ENCODE assay signal across 9 cellular contexts in the genomic region with DNA sequence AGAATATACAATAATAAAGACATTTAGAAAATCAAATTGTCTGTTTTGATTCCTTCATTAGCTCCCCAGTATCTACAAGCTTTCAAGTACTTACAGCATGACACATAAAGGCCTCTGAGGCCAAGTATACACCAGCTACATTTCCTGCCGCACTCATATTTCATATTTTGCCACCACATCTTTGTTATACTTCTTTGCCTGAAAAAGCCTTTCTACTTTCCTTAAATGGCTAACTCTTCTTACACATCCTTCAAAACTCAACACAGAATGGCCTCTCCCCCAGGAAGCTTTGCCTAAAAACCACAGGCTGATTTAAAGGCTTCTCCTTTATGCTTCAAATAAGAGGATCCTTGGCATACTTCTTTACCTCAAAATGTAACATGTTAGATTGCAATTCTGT. TPM values are rescaled to one million over a fixed set of nuclear protein-coding genes. Genes with fewer than 3 reads are reported as not detected.
DNase-seq lines count a peak whose midpoint lies in the region; ATAC-seq and TF ChIP-seq lines count a peak whose summit lies in the region.
"Had no signal": no experiment of that assay in that cellular context is flagged by ENCODE, and none has a peak within 500 bp of the region (broad histone marks: within the 10 kb centered on the region; RNA-seq: fewer than 3 reads in every experiment).

No MANE protein-coding gene starts in this region.

- POLR2A ChIA-PET in activated CD4-positive, alpha-beta memory T cell treated with anti-CD3 and anti-CD28 coated beads, Interleukin-2, amount 10 ng/mL, durations not matched to agents 7 days and 5 days (lab: Charles Lee), result interaction anchor here (0.7 to 12.5 kb wide), 28 partner anchors 7 to 632 kb away, joined by 3 to 383 read pairs (median 8); partner anchors contain the start of genes SLC39A10 and STK17B

- peaks cover 0 to 4% (median 0%) of the 10 kb centered on the region in 7 donors for H3K9me3 Mint-ChIP-seq in CD4-positive, CD25-positive, alpha-beta regulatory T cell
- no peaks in the 10 kb centered on the region for H3K9me3 Mint-ChIP-seq in activated CD4-positive, alpha-beta memory T cell treated with anti-CD3 and anti-CD28 coated beads, Interleukin-2, amount 10 ng/mL, durations not matched to agents 7 days and 5 days

- H3K4me3 Mint-ChIP-seq in CD4-positive, CD25-positive, alpha-beta regulatory T cell, result peak overlapping the region; percentile 93 to 99 (median 94)
- H3K4me3 Mint-ChIP-seq in activated CD4-positive, alpha-beta memory T cell treated with anti-CD3 and anti-CD28 coated beads, Interleukin-2, amount 10 ng/mL, durations not matched to agents 7 days and 5 days, result peak overlapping the region; percentile 94

- no peak for TF ChIP-seq CTCF in left lung (IDR thresholded peaks at IDR 0.05)

- peaks cover 13% of the 10 kb centered on the region for H3K27me3 Mint-ChIP-seq in CD4-positive, CD25-positive, alpha-beta regulatory T cell
- H3K27me3 Mint-ChIP-seq in activated CD4-positive, alpha-beta memory T cell treated with anti-CD3 and anti-CD28 coated beads, Interleukin-2, amount 10 ng/mL, durations not matched to agents 7 days and 5 days, result no peaks in the 10 kb centered on the region

- H3K36me3 ChIP-seq in CD4-positive, CD25-positive, alpha-beta regulatory T cell (ENCODE audit: control insufficient read depth, insufficient read depth, low read length), result peaks cover 33% of the 10 kb centered on the region
- H3K36me3 ChIP-seq in left lung, result peaks cover 0 to 11% of the 10 kb centered on the region in 2 donors

- peak overlapping the region; percentile 67 to 97 (median 90) for H3K27ac Mint-ChIP-seq in CD4-positive, CD25-positive, alpha-beta regulatory T cell
- peak overlapping the region; percentile 97 for H3K27ac Mint-ChIP-seq in activated CD4-positive, alpha-beta memory T cell treated with anti-CD3 and anti-CD28 coated beads, Interleukin-2, amount 10 ng/mL, durations not matched to agents 7 days and 5 days

- H3K4me1 Mint-ChIP-seq in CD4-positive, CD25-positive, alpha-beta regulatory T cell, result peaks cover 21 to 46% (median 31%) of the 10 kb centered on the region in 4 donors
- H3K4me1 Mint-ChIP-seq in activated CD4-positive, alpha-beta memory T cell treated with anti-CD3 and anti-CD28 coated beads, Interleukin-2, amount 10 ng/mL, durations not matched to agents 7 days and 5 days, result peaks cover 33% of the 10 kb centered on the region

- H3K36me3 Mint-ChIP-seq in CD4-positive, CD25-positive, alpha-beta regulatory T cell, result peaks cover 49% of the 10 kb centered on the region
- peaks cover 85% of the 10 kb centered on the region for H3K36me3 Mint-ChIP-seq in activated CD4-positive, alpha-beta memory T cell treated with anti-CD3 and anti-CD28 coated beads, Interleukin-2, amount 10 ng/mL, durations not matched to agents 7 days and 5 days (ENCODE audit: low read depth)

- CTCF ChIA-PET in activated CD4-positive, alpha-beta memory T cell treated with anti-CD3 and anti-CD28 coated beads, Interleukin-2, amount 10 ng/mL, durations not matched to agents 7 days and 5 days (lab: Charles Lee), result interaction anchor here (1.3 to 7.0 kb wide), 8 partner anchors 9 to 286 kb away, joined by 3 to 55 read pairs (median 6); partner anchors contain the start of gene DNAH7

- H3K9me3 ChIP-seq in CD4-positive, CD25-positive, alpha-beta regulatory T cell (ENCODE audit: control insufficient read depth in 2 of 2, low read length in 2 of 2), result no peaks in the 10 kb centered on the region
- no peaks in the 10 kb centered on the region for H3K9me3 ChIP-seq in left lung

- intact Hi-C loops in left lung (cut with DNase I), result no loop called here

- peak overlapping the region; percentile 100 for H3K4me3 ChIP-seq in CD4-positive, CD25-positive, alpha-beta regulatory T cell (ENCODE audit: low read depth, low read length)
- peak overlapping the region in 1 of 2 donors; percentile 87 for H3K4me3 ChIP-seq in left lung

- H3K4me1 ChIP-seq in CD4-positive, CD25-positive, alpha-beta regulatory T cell (ENCODE audit: control insufficient read depth, insufficient read depth, low read length, poor library complexity, severe bottlenecking), result peaks cover 53% of the 10 kb centered on the region
- H3K4me1 ChIP-seq in left lung, result peaks cover 0 to 57% of the 10 kb centered on the region in 2 donors

- ATAC-seq in CD4-positive, CD25-positive, alpha-beta regulatory T cell (ENCODE audit: low read depth in 2 of 2), result peak in 1 of 2 donors; percentile 13
- no peak for ATAC-seq in left lung
- no peak for ATAC-seq in HG03159 (IDR thresholded peaks at IDR 0.05; ENCODE audit: unreplicated experiment)
- ATAC-seq in GM19452 (IDR thresholded peaks at IDR 0.05; ENCODE audit: unreplicated experiment), result no peak

- no peaks in the 10 kb centered on the region for H3K27me3 ChIP-seq in CD4-positive, CD25-positive, alpha-beta regulatory T cell (ENCODE audit: control insufficient read depth, insufficient read depth, low read length)
- H3K27me3 ChIP-seq in left lung, result no peaks in the 10 kb centered on the region

- DNase-seq in CD4-positive, CD25-positive, alpha-beta regulatory T cell, result peak; percentile 27 to 79 (median 64)
- DNase-seq in HS-27A (ENCODE audit: low read depth), result peak; percentile 54
- no peak for DNase-seq in activated CD4-positive, alpha-beta memory T cell treated with anti-CD3 and anti-CD28 coated beads, Interleukin-2, amount 10 ng/mL, durations not matched to agents 7 days and 5 days
- no peak for DNase-seq in left lung
- DNase-seq in middle frontal gyrus (ENCODE audit: extremely low spot score, low spot score), result no peak
- DNase-seq in NCI-H1436 treated with DMSO at 0.1 percent for 48 hours (lab: John Stamatoyannopoulos, UW), result no peak

- H3K27ac ChIP-seq in CD4-positive, CD25-positive, alpha-beta regulatory T cell (ENCODE audit: insufficient read depth, low read length, poor library complexity, severe bottlenecking), result peak overlapping the region; percentile 95
- peak overlapping the region; percentile 58 to 70 for H3K27ac ChIP-seq in left lung
- H3K27ac ChIP-seq: VCaP had no signal

RNA-seq across cellular contexts. Expression of gene STK17B, which starts 4.5 kb away (rescaled TPM):
- total RNA-seq in CD4-positive, CD25-positive, alpha-beta regulatory T cell, result 542 TPM
- polyA plus RNA-seq in CD4-positive, CD25-positive, alpha-beta regulatory T cell, result 100 to 1,000 TPM in 2 of 4 donors, 10 to 100 TPM in 2; 97.1 to 116 (median 106) TPM
- 100 to 1,000 TPM; 365 to 367 TPM for total RNA-seq in activated CD4-positive, alpha-beta memory T cell treated with anti-CD3 and anti-CD28 coated beads, Interleukin-2, amount 10 ng/mL, durations not matched to agents 7 days and 5 days
- total RNA-seq in left lung, result 10 to 100 TPM; 40.6 to 59.2 TPM

Comparison
In these comparisons a context has a peak if more than half of its experiments do, and no peak if none do; other contexts are left out.
1. DNase-seq: peak in CD4-positive, CD25-positive, alpha-beta regulatory T cell (3 of 3) and HS-27A (single experiment); none in activated CD4-positive, alpha-beta memory T cell treated with anti-CD3 and anti-CD28 coated beads, Interleukin-2, amount 10 ng/mL, durations not matched to agents 7 days and 5 days (single experiment), left lung (0 of 2), middle frontal gyrus (single experiment) and NCI-H1436 treated with DMSO at 0.1 percent for 48 hours (single experiment).